14 cellular contexts compared by ENCODE assay signal in the genomic region with DNA sequence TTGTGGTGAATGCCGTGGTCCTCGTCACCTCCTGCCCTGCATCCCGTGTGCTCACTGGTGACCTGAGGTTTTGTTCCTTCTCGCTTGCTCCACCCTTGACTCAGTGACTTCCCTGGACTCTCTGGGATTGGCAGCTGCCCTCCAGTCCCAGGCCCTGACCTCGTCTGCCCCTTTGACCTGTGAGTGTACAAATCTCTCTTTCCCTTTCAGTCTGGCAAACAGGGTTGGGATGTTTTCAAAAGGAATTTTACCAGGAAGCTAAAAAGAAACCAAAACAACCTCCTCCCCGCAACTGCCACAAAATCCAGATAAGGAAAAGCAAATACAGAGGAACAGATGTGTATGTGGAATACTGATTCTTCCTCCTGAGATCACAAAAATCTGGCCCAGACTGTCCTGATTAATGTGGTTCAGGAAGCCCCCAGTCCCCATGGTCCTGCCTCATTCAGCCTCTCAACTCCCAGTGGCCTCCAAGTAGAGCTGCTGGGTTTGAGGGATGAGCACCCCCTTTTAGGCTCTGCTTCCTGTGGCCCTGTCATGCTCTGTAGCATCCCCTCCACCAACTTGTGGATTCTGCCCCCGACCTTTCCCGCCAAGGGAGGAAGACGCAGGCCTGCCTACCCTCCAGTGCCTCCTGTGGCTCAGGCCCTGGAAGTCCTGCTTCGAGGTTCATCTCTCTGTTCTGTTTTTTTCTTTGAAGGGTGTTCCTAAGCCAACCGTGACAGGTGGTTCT. TPM values are rescaled to one million over a fixed set of nuclear protein-coding genes. Genes with fewer than 3 reads are reported as not detected.
DNase-seq lines count a peak whose midpoint lies in the region; ATAC-seq and TF ChIP-seq lines count a peak whose summit lies in the region.
"Had no signal": no experiment of that assay in that cellular context is flagged by ENCODE, and none has a peak within 500 bp of the region (broad histone marks: within the 10 kb centered on the region; RNA-seq: fewer than 3 reads in every experiment).

No MANE protein-coding gene starts in this region.

- 44 to 53% (median 46%) methylated on average over 11 of the region's 11 CpGs for WGBS in stomach, 5 donors

- intact Hi-C loops in stomach (cut with DNase I; ENCODE audit: low total_unique reads), result no loop called here

- TF ChIP-seq POLR2A in stomach (IDR thresholded peaks at IDR 0.05), result no peak

- no peak for ATAC-seq in GM18868 (IDR thresholded peaks at IDR 0.05; ENCODE audit: unreplicated experiment)
- ATAC-seq in GM21825 (IDR thresholded peaks at IDR 0.05; ENCODE audit: unreplicated experiment), result no peak
- ATAC-seq: activated T-cell treated with anti-CD3 and anti-CD28 coated beads, Interleukin-2, amount 50 U/mL, for 72 hours; stimulated activated memory B cell treated with anti-CD40 and anti-IgM and Interleukin-4, amounts not matched to agents 10 μg/mL and 1 μg/mL and 100 μg/mL, for 72 hours had no signal

- DNase-seq in NCI-H2171 (lab: John Stamatoyannopoulos, UW), result peak; percentile 34
- DNase-seq in choroid plexus epithelial cell (ENCODE audit: low read depth), result peak; percentile 40
- DNase-seq in islet precursor cell, result peak; percentile 46
- DNase-seq in stomach, result no peak
- no peak for DNase-seq in NCI-H2029 (lab: John Stamatoyannopoulos, UW)
- DNase-seq in NCI-H1417 (lab: John Stamatoyannopoulos, UW), result no peak
- DNase-seq: activated T-cell treated with anti-CD3 and anti-CD28 coated beads, Interleukin-2, amount 50 U/mL, for 72 hours; CD4-positive, alpha-beta memory T cell; kidney; NCI-H774 had no signal

- peak overlapping the region in 3 of 5 donors; percentile 24 to 72 (median 43) for H3K27ac ChIP-seq in stomach

- TF ChIP-seq EP300 in stomach (IDR thresholded peaks at IDR 0.05), result no peak

- H3K27me3 ChIP-seq in stomach, result peaks cover 0 to 30% (median 0%) of the 10 kb centered on the region in 3 donors

- peak; percentile 6 for TF ChIP-seq CTCF in choroid plexus epithelial cell (conservative IDR thresholded peaks at IDR 0.05; ENCODE audit: low read depth, low read length)
- TF ChIP-seq CTCF in stomach (IDR thresholded peaks at IDR 0.05), result no peak

- H3K9me3 ChIP-seq in stomach, result no peaks in the 10 kb centered on the region

- peaks cover 8 to 16% (median 13%) of the 10 kb centered on the region in 4 donors for H3K4me1 ChIP-seq in stomach

- H3K4me3 ChIP-seq in choroid plexus epithelial cell (ENCODE audit: low read depth, low read length), result no peak overlapping the region
- H3K4me3 ChIP-seq in stomach, result no peak overlapping the region

- H3K36me3 ChIP-seq in stomach, result no peaks in the 10 kb centered on the region

RNA-seq across cellular contexts. Expression of a gene that starts 15.2 kb away (rescaled TPM):
- total RNA-seq in stomach, result 10 to 100 TPM in 3 of 5 donors, 1 to 10 TPM in 2; 1.8 to 49.6 (median 12.1) TPM
- polyA plus RNA-seq in stomach, result 1 to 10 TPM; 2.0 to 2.7 (median 2.6) TPM
- total RNA-seq: activated T-cell treated with anti-CD3 and anti-CD28 coated beads, Interleukin-2, amount 50 U/mL, for 72 hours; bronchial epithelial cell; CD4-positive, alpha-beta memory T cell had no signal
- polyA plus RNA-seq: CD4-positive, alpha-beta memory T cell had no signal

RNA-seq across cellular contexts. Expression of a gene that starts 17.3 kb away (rescaled TPM):
- total RNA-seq in stomach, result 10 to 100 TPM in 2 of 5 donors, 1 to 10 TPM in 2, not detected in 1; 1.7 to 39.1 (median 14.8) TPM
- 10 to 100 TPM in 1 of 3 donors, 1 to 10 TPM in 2; 2.4 to 14.2 (median 4.8) TPM for polyA plus RNA-seq in stomach

RNA-seq across cellular contexts. Expression of a gene that starts 36.5 kb away (rescaled TPM):
- not detected for total RNA-seq in stomach
- polyA plus RNA-seq in stomach, result not detected
- total RNA-seq: activated T-cell treated with anti-CD3 and anti-CD28 coated beads, Interleukin-2, amount 50 U/mL, for 72 hours; bronchial epithelial cell; CD4-positive, alpha-beta memory T cell; kidney had no signal
- polyA plus RNA-seq: CD4-positive, alpha-beta memory T cell had no signal

RNA-seq across cellular contexts. Expression of a gene that starts 53.3 kb away (rescaled TPM):
- not detected for total RNA-seq in stomach
- polyA plus RNA-seq in stomach, result under 1 TPM in 1 of 3 donors, not detected in 2; 0.10 TPM
- total RNA-seq: activated T-cell treated with anti-CD3 and anti-CD28 coated beads, Interleukin-2, amount 50 U/mL, for 72 hours; bronchial epithelial cell; CD4-positive, alpha-beta memory T cell; kidney had no signal
- polyA plus RNA-seq: CD4-positive, alpha-beta memory T cell had no signal

Comparison
In these comparisons a context has a peak if more than half of its experiments do, and no peak if none do; other contexts are left out.
1. DNase-seq: peak in NCI-H2171 (single experiment), choroid plexus epithelial cell (single experiment) and islet precursor cell (single experiment); none in stomach (single experiment), NCI-H2029 (single experiment) and NCI-H1417 (0 of 3).